ENCODE assay signal across 1 cellular context in the genomic region with DNA sequence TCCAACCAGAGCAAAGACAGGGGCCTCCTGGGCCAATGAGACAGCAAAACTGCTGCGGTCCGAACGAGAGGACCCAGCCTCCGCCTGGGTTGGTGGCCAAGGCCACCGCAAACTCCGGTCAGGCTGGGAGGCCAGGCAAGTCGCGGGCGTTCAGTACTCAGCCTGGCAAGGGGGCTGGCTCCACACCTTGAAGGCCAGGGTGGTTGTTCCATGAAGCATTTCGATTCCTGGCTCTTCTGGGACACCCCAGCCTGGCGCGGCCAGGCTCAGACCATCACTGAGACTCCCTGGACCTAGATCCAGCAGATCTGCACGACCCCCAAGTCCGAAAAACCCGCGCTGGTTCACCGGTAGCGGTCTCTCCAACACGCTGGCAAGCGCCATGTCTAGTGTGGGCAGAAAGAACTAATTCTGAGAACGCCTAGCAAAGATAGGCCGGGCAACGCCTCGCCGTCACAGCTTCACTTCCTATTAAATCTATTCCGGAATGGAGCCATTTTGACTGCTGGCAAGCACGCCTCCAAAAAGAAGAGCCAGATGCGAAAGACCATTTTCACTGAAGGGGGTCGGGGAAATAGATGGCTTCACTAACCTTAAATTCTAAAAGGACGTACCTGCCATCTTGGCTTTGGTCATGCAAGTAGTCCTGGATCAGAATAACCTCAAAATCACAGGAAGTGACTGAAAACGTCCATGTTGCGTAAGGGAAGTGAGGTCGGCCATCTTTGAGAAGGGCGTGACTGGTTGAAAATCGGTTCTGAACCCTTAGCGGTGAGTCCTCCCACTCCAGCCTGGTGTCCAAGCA.
TF ChIP-seq lines count a peak whose summit lies in the region.

A gene (minus strand): TSS at position 403 of the 805 bp plus-strand sequence. CDS start 19 bp downstream, at position 384.

TF ChIP-seq in HepG2, 621 proteins besides CTCF, POLR2A, EP300 and RAD21 (continued from another document and continues in another):
- TF ChIP-seq, protein P1, sequence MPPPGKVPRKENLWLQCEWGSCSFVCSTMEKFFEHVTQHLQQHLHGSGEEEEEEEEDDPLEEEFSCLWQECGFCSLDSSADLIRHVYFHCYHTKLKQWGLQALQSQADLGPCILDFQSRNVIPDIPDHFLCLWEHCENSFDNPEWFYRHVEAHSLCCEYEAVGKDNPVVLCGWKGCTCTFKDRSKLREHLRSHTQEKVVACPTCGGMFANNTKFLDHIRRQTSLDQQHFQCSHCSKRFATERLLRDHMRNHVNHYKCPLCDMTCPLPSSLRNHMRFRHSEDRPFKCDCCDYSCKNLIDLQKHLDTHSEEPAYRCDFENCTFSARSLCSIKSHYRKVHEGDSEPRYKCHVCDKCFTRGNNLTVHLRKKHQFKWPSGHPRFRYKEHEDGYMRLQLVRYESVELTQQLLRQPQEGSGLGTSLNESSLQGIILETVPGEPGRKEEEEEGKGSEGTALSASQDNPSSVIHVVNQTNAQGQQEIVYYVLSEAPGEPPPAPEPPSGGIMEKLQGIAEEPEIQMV (CRISPR knock-in tag; IDR thresholded peaks at IDR 0.05; ENCODE audit: low read depth), result peak; percentile 94
- no peak for TF ChIP-seq NR3C1 (CRISPR knock-in tag; IDR thresholded peaks at IDR 0.05)
- TF ChIP-seq ZSCAN29 (CRISPR knock-in tag; conservative IDR thresholded peaks at IDR 0.05), result peak; percentile 95
- TF ChIP-seq ZNF329 (CRISPR knock-in tag; IDR thresholded peaks at IDR 0.05; ENCODE audit: low read depth), result peak; percentile 92
- TF ChIP-seq ZNF660 (CRISPR knock-in tag; IDR thresholded peaks at IDR 0.05; ENCODE audit: borderline replicate concordance, low read depth), result peak; percentile 45; the same call in 1 of the 2 replicates
- peak; percentile 90 for TF ChIP-seq TBX2 (CRISPR knock-in tag; IDR thresholded peaks at IDR 0.05; ENCODE audit: borderline replicate concordance)
- TF ChIP-seq NCOA1 (CRISPR knock-in tag; IDR thresholded peaks at IDR 0.05), result no peak; the same call in 1 of the 2 replicates
- TF ChIP-seq ZNF337 (CRISPR knock-in tag; IDR thresholded peaks at IDR 0.05; ENCODE audit: borderline replicate concordance, low read depth), result peak; percentile 81; the same call in 1 of the 2 replicates
- peak; percentile 96 for TF ChIP-seq RFXANK (CRISPR knock-in tag; IDR thresholded peaks at IDR 0.05)
- TF ChIP-seq, protein P2, sequence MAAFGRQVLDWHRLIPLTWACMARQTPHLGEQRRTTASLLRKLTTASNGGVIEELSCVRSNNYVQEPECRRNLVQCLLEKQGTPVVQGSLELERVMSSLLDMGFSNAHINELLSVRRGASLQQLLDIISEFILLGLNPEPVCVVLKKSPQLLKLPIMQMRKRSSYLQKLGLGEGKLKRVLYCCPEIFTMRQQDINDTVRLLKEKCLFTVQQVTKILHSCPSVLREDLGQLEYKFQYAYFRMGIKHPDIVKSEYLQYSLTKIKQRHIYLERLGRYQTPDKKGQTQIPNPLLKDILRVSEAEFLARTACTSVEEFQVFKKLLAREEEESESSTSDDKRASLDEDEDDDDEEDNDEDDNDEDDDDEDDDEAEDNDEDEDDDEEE (CRISPR knock-in tag; IDR thresholded peaks at IDR 0.05), result peak; percentile 54; the same call in 1 of the 2 replicates
- TF ChIP-seq NR2F6 (IDR thresholded peaks at IDR 0.05), result peak; percentile 47; the same call in 1 of the 2 replicates
- peak; percentile 34 for TF ChIP-seq NR2F6 (CRISPR knock-in tag; IDR thresholded peaks at IDR 0.05)
- 0 out of 2 replicates have a peak, but pooled peaks have one; percentile 49 for TF ChIP-seq ZNF33A (CRISPR knock-in tag; IDR thresholded peaks at IDR 0.05; ENCODE audit: borderline replicate concordance)
- TF ChIP-seq ZKSCAN1 (IDR thresholded peaks at IDR 0.05; ENCODE audit: low read length), result peak; percentile 59; the same call in 1 of the 2 replicates
- TF ChIP-seq ARNT (IDR thresholded peaks at IDR 0.05), result no peak
- TF ChIP-seq AKAP8 (CRISPR knock-in tag; IDR thresholded peaks at IDR 0.05), result 0 out of 2 replicates have a peak, but pooled peaks have one; percentile 40
- TF ChIP-seq ZNF619 (CRISPR knock-in tag; IDR thresholded peaks at IDR 0.05), result peak; percentile 70; the same call in 1 of the 2 replicates
- TF ChIP-seq HIVEP1 (CRISPR knock-in tag; IDR thresholded peaks at IDR 0.05), result peak; percentile 98
- TF ChIP-seq ZNF792 (CRISPR knock-in tag; IDR thresholded peaks at IDR 0.05), result peak; percentile 94
- TF ChIP-seq, protein P3, sequence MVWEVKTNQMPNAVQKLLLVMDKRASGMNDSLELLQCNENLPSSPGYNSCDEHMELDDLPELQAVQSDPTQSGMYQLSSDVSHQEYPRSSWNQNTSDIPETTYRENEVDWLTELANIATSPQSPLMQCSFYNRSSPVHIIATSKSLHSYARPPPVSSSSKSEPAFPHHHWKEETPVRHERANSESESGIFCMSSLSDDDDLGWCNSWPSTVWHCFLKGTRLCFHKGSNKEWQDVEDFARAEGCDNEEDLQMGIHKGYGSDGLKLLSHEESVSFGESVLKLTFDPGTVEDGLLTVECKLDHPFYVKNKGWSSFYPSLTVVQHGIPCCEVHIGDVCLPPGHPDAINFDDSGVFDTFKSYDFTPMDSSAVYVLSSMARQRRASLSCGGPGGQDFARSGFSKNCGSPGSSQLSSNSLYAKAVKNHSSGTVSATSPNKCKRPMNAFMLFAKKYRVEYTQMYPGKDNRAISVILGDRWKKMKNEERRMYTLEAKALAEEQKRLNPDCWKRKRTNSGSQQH (CRISPR knock-in tag; IDR thresholded peaks at IDR 0.05; ENCODE audit: low read depth), result peak; percentile 93
- peak; percentile 95 for TF ChIP-seq SRSF1 (optimal IDR thresholded peaks at IDR 0.05; ENCODE audit: low read depth, low read length)
- peak; percentile 93 for TF ChIP-seq ZSCAN30 (CRISPR knock-in tag; IDR thresholded peaks at IDR 0.05)
- TF ChIP-seq HNRNPUL1 (IDR thresholded peaks at IDR 0.05; ENCODE audit: low read depth, low read length), result no peak
- no peak; the same call in 1 of the 2 replicates for TF ChIP-seq DR1 (CRISPR knock-in tag; IDR thresholded peaks at IDR 0.05)
- TF ChIP-seq NFIC (IDR thresholded peaks at IDR 0.05; ENCODE audit: low read length), result 0 out of 2 replicates have a peak, but pooled peaks have one; percentile 67
- TF ChIP-seq HNF4A (CRISPR knock-in tag; IDR thresholded peaks at IDR 0.05), result peak; percentile 7; the same call in 1 of the 2 replicates
- TF ChIP-seq ZNF83 (CRISPR knock-in tag; IDR thresholded peaks at IDR 0.05; ENCODE audit: borderline replicate concordance), result peak; percentile 96
- TF ChIP-seq, protein P4, sequence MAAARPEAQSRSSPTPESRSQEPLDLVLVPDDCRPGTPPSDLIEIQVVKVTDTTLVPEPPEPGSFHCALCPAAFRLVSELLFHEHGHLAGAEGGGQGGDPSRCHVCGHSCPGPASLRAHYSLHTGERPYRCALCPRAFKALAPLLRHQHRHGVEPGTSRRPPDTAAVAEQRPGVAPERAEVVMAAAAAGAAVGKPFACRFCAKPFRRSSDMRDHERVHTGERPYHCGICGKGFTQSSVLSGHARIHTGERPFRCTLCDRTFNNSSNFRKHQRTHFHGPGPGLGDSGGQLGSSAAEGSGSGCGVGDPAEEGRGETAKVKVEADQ (CRISPR knock-in tag; IDR thresholded peaks at IDR 0.05; ENCODE audit: borderline replicate concordance), result peak; percentile 70
- peak; percentile 90 for TF ChIP-seq KMT2A (CRISPR knock-in tag; IDR thresholded peaks at IDR 0.05)
- no peak for TF ChIP-seq PRPF4 (IDR thresholded peaks at IDR 0.05; ENCODE audit: low read depth, low read length, poor library complexity, severe bottlenecking)
- TF ChIP-seq, protein P5, sequence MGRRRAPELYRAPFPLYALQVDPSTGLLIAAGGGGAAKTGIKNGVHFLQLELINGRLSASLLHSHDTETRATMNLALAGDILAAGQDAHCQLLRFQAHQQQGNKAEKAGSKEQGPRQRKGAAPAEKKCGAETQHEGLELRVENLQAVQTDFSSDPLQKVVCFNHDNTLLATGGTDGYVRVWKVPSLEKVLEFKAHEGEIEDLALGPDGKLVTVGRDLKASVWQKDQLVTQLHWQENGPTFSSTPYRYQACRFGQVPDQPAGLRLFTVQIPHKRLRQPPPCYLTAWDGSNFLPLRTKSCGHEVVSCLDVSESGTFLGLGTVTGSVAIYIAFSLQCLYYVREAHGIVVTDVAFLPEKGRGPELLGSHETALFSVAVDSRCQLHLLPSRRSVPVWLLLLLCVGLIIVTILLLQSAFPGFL (CRISPR knock-in tag; IDR thresholded peaks at IDR 0.05), result no peak
- TF ChIP-seq ZNF383 (CRISPR knock-in tag; IDR thresholded peaks at IDR 0.05; ENCODE audit: borderline replicate concordance), result 0 out of 2 replicates have a peak, but pooled peaks have one; percentile 74
- peak; percentile 86; the same call in 1 of the 2 replicates for TF ChIP-seq NFE2L2 (IDR thresholded peaks at IDR 0.05; ENCODE audit: low read length)
- no peak for TF ChIP-seq ZNF367 (CRISPR knock-in tag; IDR thresholded peaks at IDR 0.05; ENCODE audit: borderline replicate concordance)
- peak; percentile 96 for TF ChIP-seq ZNF614 (CRISPR knock-in tag; IDR thresholded peaks at IDR 0.05; ENCODE audit: borderline replicate concordance)
- TF ChIP-seq ZNF138 (CRISPR knock-in tag; IDR thresholded peaks at IDR 0.05; ENCODE audit: low read depth), result peak; percentile 27; the same call in 1 of the 2 replicates
- peak; percentile 98 for TF ChIP-seq ZNF781 (CRISPR knock-in tag; IDR thresholded peaks at IDR 0.05; ENCODE audit: borderline replicate concordance, not compliant biosample characterization)
- no peak for TF ChIP-seq SP1 (IDR thresholded peaks at IDR 0.05)
- TF ChIP-seq SP1 (CRISPR knock-in tag; IDR thresholded peaks at IDR 0.05), result peak; percentile 72
- peak; percentile 94 for TF ChIP-seq ZSCAN21 (CRISPR knock-in tag; IDR thresholded peaks at IDR 0.05; ENCODE audit: borderline replicate concordance)
- TF ChIP-seq SMAD3 (CRISPR knock-in tag; IDR thresholded peaks at IDR 0.05), result peak; percentile 94
- peak; percentile 31; the same call in 1 of the 2 replicates for TF ChIP-seq TBP (CRISPR knock-in tag; IDR thresholded peaks at IDR 0.05)
- TF ChIP-seq, protein P6, sequence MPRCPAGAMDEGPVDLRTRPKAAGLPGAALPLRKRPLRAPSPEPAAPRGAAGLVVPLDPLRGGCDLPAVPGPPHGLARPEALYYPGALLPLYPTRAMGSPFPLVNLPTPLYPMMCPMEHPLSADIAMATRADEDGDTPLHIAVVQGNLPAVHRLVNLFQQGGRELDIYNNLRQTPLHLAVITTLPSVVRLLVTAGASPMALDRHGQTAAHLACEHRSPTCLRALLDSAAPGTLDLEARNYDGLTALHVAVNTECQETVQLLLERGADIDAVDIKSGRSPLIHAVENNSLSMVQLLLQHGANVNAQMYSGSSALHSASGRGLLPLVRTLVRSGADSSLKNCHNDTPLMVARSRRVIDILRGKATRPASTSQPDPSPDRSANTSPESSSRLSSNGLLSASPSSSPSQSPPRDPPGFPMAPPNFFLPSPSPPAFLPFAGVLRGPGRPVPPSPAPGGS (CRISPR knock-in tag; IDR thresholded peaks at IDR 0.05), result peak; percentile 94
- TF ChIP-seq BHLHE40 (IDR thresholded peaks at IDR 0.05; ENCODE audit: low read length), result peak; percentile 36; the same call in 1 of the 2 replicates
- TF ChIP-seq RXRA (CRISPR knock-in tag; IDR thresholded peaks at IDR 0.05), result peak; percentile 82
- TF ChIP-seq ZNF780A (CRISPR knock-in tag; IDR thresholded peaks at IDR 0.05), result 0 out of 2 replicates have a peak, but pooled peaks have one; percentile 72
- no peak for TF ChIP-seq HMG20A (CRISPR knock-in tag; IDR thresholded peaks at IDR 0.05; ENCODE audit: borderline replicate concordance)
- peak; percentile 98 for TF ChIP-seq KDM5B (CRISPR knock-in tag; IDR thresholded peaks at IDR 0.05; ENCODE audit: borderline replicate concordance)
- TF ChIP-seq CHD4 (IDR thresholded peaks at IDR 0.05; ENCODE audit: borderline replicate concordance, low read length), result peak; percentile 69; the same call in 1 of the 2 replicates
- TF ChIP-seq, protein P7, sequence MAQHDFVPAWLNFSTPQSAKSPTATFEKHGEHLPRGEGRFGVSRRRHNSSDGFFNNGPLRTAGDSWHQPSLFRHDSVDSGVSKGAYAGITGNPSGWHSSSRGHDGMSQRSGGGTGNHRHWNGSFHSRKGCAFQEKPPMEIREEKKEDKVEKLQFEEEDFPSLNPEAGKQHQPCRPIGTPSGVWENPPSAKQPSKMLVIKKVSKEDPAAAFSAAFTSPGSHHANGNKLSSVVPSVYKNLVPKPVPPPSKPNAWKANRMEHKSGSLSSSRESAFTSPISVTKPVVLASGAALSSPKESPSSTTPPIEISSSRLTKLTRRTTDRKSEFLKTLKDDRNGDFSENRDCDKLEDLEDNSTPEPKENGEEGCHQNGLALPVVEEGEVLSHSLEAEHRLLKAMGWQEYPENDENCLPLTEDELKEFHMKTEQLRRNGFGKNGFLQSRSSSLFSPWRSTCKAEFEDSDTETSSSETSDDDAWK (CRISPR knock-in tag; IDR thresholded peaks at IDR 0.05), result no peak
- TF ChIP-seq, protein P8, sequence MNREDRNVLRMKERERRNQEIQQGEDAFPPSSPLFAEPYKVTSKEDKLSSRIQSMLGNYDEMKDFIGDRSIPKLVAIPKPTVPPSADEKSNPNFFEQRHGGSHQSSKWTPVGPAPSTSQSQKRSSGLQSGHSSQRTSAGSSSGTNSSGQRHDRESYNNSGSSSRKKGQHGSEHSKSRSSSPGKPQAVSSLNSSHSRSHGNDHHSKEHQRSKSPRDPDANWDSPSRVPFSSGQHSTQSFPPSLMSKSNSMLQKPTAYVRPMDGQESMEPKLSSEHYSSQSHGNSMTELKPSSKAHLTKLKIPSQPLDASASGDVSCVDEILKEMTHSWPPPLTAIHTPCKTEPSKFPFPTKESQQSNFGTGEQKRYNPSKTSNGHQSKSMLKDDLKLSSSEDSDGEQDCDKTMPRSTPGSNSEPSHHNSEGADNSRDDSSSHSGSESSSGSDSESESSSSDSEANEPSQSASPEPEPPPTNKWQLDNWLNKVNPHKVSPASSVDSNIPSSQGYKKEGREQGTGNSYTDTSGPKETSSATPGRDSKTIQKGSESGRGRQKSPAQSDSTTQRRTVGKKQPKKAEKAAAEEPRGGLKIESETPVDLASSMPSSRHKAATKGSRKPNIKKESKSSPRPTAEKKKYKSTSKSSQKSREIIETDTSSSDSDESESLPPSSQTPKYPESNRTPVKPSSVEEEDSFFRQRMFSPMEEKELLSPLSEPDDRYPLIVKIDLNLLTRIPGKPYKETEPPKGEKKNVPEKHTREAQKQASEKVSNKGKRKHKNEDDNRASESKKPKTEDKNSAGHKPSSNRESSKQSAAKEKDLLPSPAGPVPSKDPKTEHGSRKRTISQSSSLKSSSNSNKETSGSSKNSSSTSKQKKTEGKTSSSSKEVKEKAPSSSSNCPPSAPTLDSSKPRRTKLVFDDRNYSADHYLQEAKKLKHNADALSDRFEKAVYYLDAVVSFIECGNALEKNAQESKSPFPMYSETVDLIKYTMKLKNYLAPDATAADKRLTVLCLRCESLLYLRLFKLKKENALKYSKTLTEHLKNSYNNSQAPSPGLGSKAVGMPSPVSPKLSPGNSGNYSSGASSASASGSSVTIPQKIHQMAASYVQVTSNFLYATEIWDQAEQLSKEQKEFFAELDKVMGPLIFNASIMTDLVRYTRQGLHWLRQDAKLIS (CRISPR knock-in tag; IDR thresholded peaks at IDR 0.05), result peak; percentile 83
- TF ChIP-seq, protein P9, sequence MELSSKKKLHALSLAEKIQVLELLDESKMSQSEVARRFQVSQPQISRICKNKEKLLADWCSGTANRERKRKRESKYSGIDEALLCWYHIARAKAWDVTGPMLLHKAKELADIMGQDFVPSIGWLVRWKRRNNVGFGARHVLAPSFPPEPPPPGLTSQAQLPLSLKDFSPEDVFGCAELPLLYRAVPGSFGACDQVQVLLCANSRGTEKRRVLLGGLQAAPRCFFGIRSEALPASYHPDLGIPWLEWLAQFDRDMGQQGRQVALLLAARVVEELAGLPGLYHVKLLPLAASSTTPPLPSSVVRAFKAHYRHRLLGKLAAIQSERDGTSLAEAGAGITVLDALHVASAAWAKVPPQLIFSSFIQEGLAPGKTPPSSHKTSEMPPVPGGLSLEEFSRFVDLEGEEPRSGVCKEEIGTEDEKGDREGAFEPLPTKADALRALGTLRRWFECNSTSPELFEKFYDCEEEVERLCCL (CRISPR knock-in tag; IDR thresholded peaks at IDR 0.05; ENCODE audit: borderline replicate concordance), result peak; percentile 95
- peak; percentile 99 for TF ChIP-seq CEBPB (IDR thresholded peaks at IDR 0.05; ENCODE audit: borderline replicate concordance, low read depth, low read length)
